ENCODE assay signal across 22 cellular contexts in genomic region chr2:932320-933221, GRCh38. TPM values are rescaled to one million over a fixed set of nuclear protein-coding genes. Genes with fewer than 3 reads are reported as not detected.
DNase-seq lines count a peak whose midpoint lies in the region; ATAC-seq and TF ChIP-seq lines count a peak whose summit lies in the region.
"Had no signal": no experiment of that assay in that cellular context is flagged by ENCODE, and none has a peak within 500 bp of the region (broad histone marks: within the 10 kb centered on the region; RNA-seq: fewer than 3 reads in every experiment).

No MANE protein-coding gene starts in this region.

- TF ChIP-seq CTCF in brain (conservative IDR thresholded peaks at IDR 0.05): no peak
- no peak for TF ChIP-seq CTCF in breast epithelium (IDR thresholded peaks at IDR 0.05)

- in situ Hi-C loops in HAP-1 (cut with MboI; ENCODE audit: low sequenced_read_pairs): no loop called here

- TF ChIP-seq POLR2A in breast epithelium (IDR thresholded peaks at IDR 0.05): no peak

- peak overlapping the region in 4 of 5 experiments; percentile 81 to 96 (median 83) for H3K27ac Mint-ChIP-seq in brain
- H3K27ac Mint-ChIP-seq: CD4-positive, alpha-beta memory T cell had no signal

- H3K36me3 ChIP-seq in HAP-1 (replicated peaks) (no peaks in the 10 kb centered on the region), mesendoderm (ENCODE audit: control insufficient read depth, insufficient read depth, low read length) (no peaks in the 10 kb centered on the region), breast epithelium (no peaks in the 10 kb centered on the region)
- H3K36me3 ChIP-seq: BLaER1 had no signal

- no peaks in the 10 kb centered on the region for H3K27me3 ChIP-seq in HAP-1 (ENCODE audit: low read depth)
- no peaks in the 10 kb centered on the region for H3K27me3 ChIP-seq in mesendoderm (ENCODE audit: insufficient read depth, low read length, poor library complexity)
- no peaks in the 10 kb centered on the region for H3K27me3 ChIP-seq in breast epithelium
- H3K27me3 ChIP-seq: BLaER1 had no signal

- H3K4me1 ChIP-seq in HAP-1 (peaks cover 4% of the 10 kb centered on the region; the same call in 1 of the 2 replicates), mesendoderm (ENCODE audit: control insufficient read depth, low read depth, low read length) (no peaks in the 10 kb centered on the region), breast epithelium (no peaks in the 10 kb centered on the region)
- H3K4me1 ChIP-seq: BLaER1 had no signal

- WGBS in mesendoderm (ENCODE audit: extremely low coverage, insufficient coverage, low lambda C conversion rate): no CpG with 5 or more reads among the region's 34 CpGs

- H3K9ac ChIP-seq in mesendoderm (ENCODE audit: low read length): no peak overlapping the region
- H3K9ac ChIP-seq: BLaER1 had no signal

- no peak overlapping the region for H4K5ac ChIP-seq in mesendoderm (ENCODE audit: low read length)

- H3K4ac ChIP-seq in mesendoderm (ENCODE audit: low read depth, low read length): no peak overlapping the region

- no peak overlapping the region for H2AK5ac ChIP-seq in mesendoderm (ENCODE audit: low read length)

- H3K4me1 Mint-ChIP-seq in brain: peaks cover 21% of the 10 kb centered on the region

- H3K4me2 ChIP-seq in mesendoderm (ENCODE audit: low read length): no peak overlapping the region
- H3K4me2 ChIP-seq: BLaER1 had no signal

- H2BK120ac ChIP-seq in mesendoderm (ENCODE audit: low read depth, low read length): peak overlapping the region; percentile 68

- no peaks in the 10 kb centered on the region for H3K36me3 Mint-ChIP-seq in brain
- H3K36me3 Mint-ChIP-seq: CD4-positive, alpha-beta memory T cell had no signal

- H3K27me3 Mint-ChIP-seq in brain: no peaks in the 10 kb centered on the region
- H3K27me3 Mint-ChIP-seq: CD4-positive, alpha-beta memory T cell had no signal

- no peak overlapping the region for H2BK15ac ChIP-seq in mesendoderm (replicated peaks; ENCODE audit: low read depth)

- DNase-seq in HAP-1 (ENCODE audit: low spot score in 2 of 2) (peak; percentile 43 to 59), mesendoderm (no peak), retina (peak; percentile 55), cardiac septum (ENCODE audit: low spot score) (no peak), breast epithelium (ENCODE audit: low spot score in 2 of 2) (no peak), sciatic nerve (ENCODE audit: low spot score) (no peak), COLO829 (ENCODE audit: low spot score) (no peak)
- DNase-seq: CD4-positive, alpha-beta memory T cell; DND-41; KG1; NCI-H1092 treated with DMSO at 0.1 percent for 48 hours; NCI-H1436 treated with DMSO at 0.1 percent for 48 hours; NCI-H1930; NCI-H2227 treated with DMSO at 0.1 percent for 48 hours; NCI-H510A; NK-92 treated with Interleukin-12 subunit alpha and Interleukin-12 subunit beta, amount 100 ng/mL, for 24 hours; SHP77 treated with DMSO at 0.1 percent for 48 hours had no signal

- intact Hi-C loops in cardiac septum (cut with DNase I) (no loop called here), breast epithelium (cut with DNase I; ENCODE audit: low total_unique reads) (no loop called here), sciatic nerve (cut with DNase I) (no loop called here)

- H3K56ac ChIP-seq in mesendoderm (ENCODE audit: low read length): no peak overlapping the region

- no peaks in the 10 kb centered on the region for H3K79me2 ChIP-seq in mesendoderm (ENCODE audit: control insufficient read depth, insufficient read depth, low read length)

- H3K79me1 ChIP-seq in mesendoderm (ENCODE audit: low read length): no peaks in the 10 kb centered on the region

- H3K9me3 Mint-ChIP-seq in brain: peaks cover 0 to 7% (median 7%) of the 10 kb centered on the region in 5 experiments
- H3K9me3 Mint-ChIP-seq: CD4-positive, alpha-beta memory T cell had no signal

- H2BK5ac ChIP-seq in mesendoderm (ENCODE audit: low read length): no peak overlapping the region

- no peak for ATAC-seq in sciatic nerve

- H4K8ac ChIP-seq in mesendoderm (ENCODE audit: low read depth, low read length): peak overlapping the region; percentile 13

- peak overlapping the region in 4 of 5 experiments; percentile 17 to 60 (median 30) for H3K4me3 Mint-ChIP-seq in brain
- H3K4me3 Mint-ChIP-seq: CD4-positive, alpha-beta memory T cell had no signal

- H3K9me3 ChIP-seq in HAP-1 (peaks cover 2% of the 10 kb centered on the region; the same call in 1 of the 2 replicates), breast epithelium (no peaks in the 10 kb centered on the region)

- H3K23ac ChIP-seq in mesendoderm (ENCODE audit: low read length): no peak overlapping the region

- H3K27ac ChIP-seq in mesendoderm (ENCODE audit: low read depth, low read length): no peak overlapping the region
- H3K27ac ChIP-seq in breast epithelium: no peak overlapping the region
- H3K27ac ChIP-seq: BLaER1, RWPE1, SK-N-MC had no signal

- no peak overlapping the region for H3K18ac ChIP-seq in mesendoderm (ENCODE audit: low read length)

- H3K4me3 ChIP-seq in HAP-1 (no peak overlapping the region), mesendoderm (ENCODE audit: low read length) (no peak overlapping the region), breast epithelium (no peak overlapping the region)
- H3K4me3 ChIP-seq: BLaER1, SK-N-MC had no signal

RNA-seq across cellular contexts. Expression of gene SNTG2, which starts 18.1 kb away (rescaled TPM):
- polyA plus RNA-seq in brain (ENCODE audit: insufficient read depth, low read depth, low replicate concordance): 1.9 TPM
- polyA plus RNA-seq in mesendoderm (2013, experiment 1 of 2): 1.4 TPM
- 1.7 TPM for polyA plus RNA-seq in mesendoderm (2013, experiment 2 of 2)
- 1.0 TPM for total RNA-seq in cardiac septum
- total RNA-seq in breast epithelium: 1 to 10 TPM; 4.6 to 7.4 (median 6.0) TPM
- 4.4 TPM for total RNA-seq in sciatic nerve
- total RNA-seq: G401 had no signal

Comparison
In these comparisons a context has a peak if more than half of its experiments do, and no peak if none do; other contexts are left out.
1. DNase-seq: peak in HAP-1 (2 of 2) and retina (single experiment); none in mesendoderm (single experiment), cardiac septum (single experiment), breast epithelium (0 of 2), sciatic nerve (single experiment) and COLO829 (single experiment).